Comparison of ENCODE assay signal across 8 cellular contexts in genomic region chr4:81471361-81472248, GRCh38. TPM values are rescaled to one million over a fixed set of nuclear protein-coding genes. Genes with fewer than 3 reads are reported as not detected.
DNase-seq lines count a peak whose midpoint lies in the region; ATAC-seq, FAIRE-seq and TF ChIP-seq lines count a peak whose summit lies in the region.

Gene RASGEF1B, minus strand, starts transcription at chr4:81471907. Its CDS starts 12,399 bp downstream, at chr4:81459508.

- BruUV-seq in endothelial cell of umbilical vein (replicated peaks; lab: Mats Ljungman, UMichigan), result no TSS peak

- H3K27ac ChIP-seq in CD8-positive, alpha-beta memory T cell (ENCODE audit: low read depth, low read length), result peak within 1 kb of the TSS; percentile 92
- H3K27ac ChIP-seq in HUES48 (ENCODE audit: low read depth, low read length), result peak within 1 kb of the TSS; percentile 91
- no peak within 1 kb of the TSS for H3K27ac ChIP-seq in endothelial cell of umbilical vein (ENCODE audit: insufficient read depth, low read depth, low read length)

- no peaks in the 10 kb centered on the region for H3K9me3 ChIP-seq in CD8-positive, alpha-beta memory T cell (ENCODE audit: low read length)
- no peaks in the 10 kb centered on the region for H3K9me3 ChIP-seq in HUES48 (ENCODE audit: control insufficient read depth, insufficient read depth, low read length)
- no peaks in the 10 kb centered on the region for H3K9me3 ChIP-seq in NT2/D1 (ENCODE audit: insufficient read depth, low read length)
- H3K9me3 ChIP-seq in endothelial cell of umbilical vein (replicated peaks; ENCODE audit: control insufficient read depth, insufficient read depth, low read length), result no peaks in the 10 kb centered on the region

- no peaks in the 10 kb centered on the region for H3K9me3 Mint-ChIP-seq in CD8-positive, alpha-beta memory T cell
- H3K9me3 Mint-ChIP-seq in mesothelial cell of epicardium, result no peaks in the 10 kb centered on the region

- H3K27me3 Mint-ChIP-seq in CD8-positive, alpha-beta memory T cell, result no peaks in the 10 kb centered on the region
- H3K27me3 Mint-ChIP-seq in mesothelial cell of epicardium (ENCODE audit: low read depth), result peaks cover 55% of the 10 kb centered on the region

- TF ChIP-seq POLR2A in endothelial cell of umbilical vein (IDR thresholded peaks at IDR 0.05; ENCODE audit: low read depth, low read length), result no peak

- FAIRE-seq in endothelial cell of umbilical vein (lab: Jason Lieb, UNC), result peak; percentile 77

- H3K27ac Mint-ChIP-seq in CD8-positive, alpha-beta memory T cell, result peak within 1 kb of the TSS; percentile 92 to 99 (median 98)
- peak within 1 kb of the TSS; percentile 94 for H3K27ac Mint-ChIP-seq in mesothelial cell of epicardium

- ATAC-seq in GM21381 (IDR thresholded peaks at IDR 0.05; ENCODE audit: unreplicated experiment), result peak; percentile 93

- peak within 1 kb of the TSS; percentile 90 to 97 (median 93) for H3K4me3 Mint-ChIP-seq in CD8-positive, alpha-beta memory T cell
- peak within 1 kb of the TSS; percentile 77 for H3K4me3 Mint-ChIP-seq in mesothelial cell of epicardium

- intact Hi-C loops in endothelial cell of umbilical vein (cut with micrococcal nuclease), result loop anchor here (10.0 kb wide), 1 partner anchor 273 kb away; no protein-coding TSS in a partner anchor

- H3K4me2 ChIP-seq in endothelial cell of umbilical vein (ENCODE audit: insufficient read depth, low read length), result peak within 1 kb of the TSS; percentile 65

- no peaks in the 10 kb centered on the region for H3K36me3 ChIP-seq in CD8-positive, alpha-beta memory T cell (ENCODE audit: insufficient read depth, low read length)
- H3K36me3 ChIP-seq in HUES48 (ENCODE audit: control insufficient read depth, insufficient read depth, low read length) (no peaks in the 10 kb centered on the region), NT2/D1 (ENCODE audit: insufficient read depth, insufficient read length, low read length) (no peaks in the 10 kb centered on the region), endothelial cell of umbilical vein (ENCODE audit: control insufficient read depth in 2 of 2, extremely low read depth in 1 of 2, insufficient read depth in 2 of 2, low read length in 2 of 2) (no peaks in the 10 kb centered on the region)

- H3K27me3 ChIP-seq in CD8-positive, alpha-beta memory T cell (ENCODE audit: insufficient read depth, low read length, poor library complexity, severe bottlenecking), result no peaks in the 10 kb centered on the region
- H3K27me3 ChIP-seq in HUES48 (ENCODE audit: control insufficient read depth, insufficient read depth, low read length), result peaks cover 23% of the 10 kb centered on the region
- peaks cover 16% of the 10 kb centered on the region for H3K27me3 ChIP-seq in NT2/D1 (ENCODE audit: insufficient read depth, insufficient read length)
- H3K27me3 ChIP-seq in endothelial cell of umbilical vein (ENCODE audit: control insufficient read depth in 2 of 2, insufficient read depth in 2 of 2, low read length in 2 of 2), result peaks cover 22 to 26% of the 10 kb centered on the region in 2 experiments

- POLR2A ChIA-PET in CD8-positive, alpha-beta memory T cell (lab: Charles Lee), result interaction anchor here (0.7 to 4.0 kb wide), 9 partner anchors 14 to 958 kb away, joined by 3 to 37 read pairs (median 5); no protein-coding TSS in a partner anchor
- POLR2A ChIA-PET in endothelial cell of umbilical vein (lab: Charles Lee), result no interaction called here

- DNase-seq in CD8-positive, alpha-beta memory T cell, result peak; percentile 90 to 98 (median 96)
- no peak for DNase-seq in NT2/D1 (ENCODE audit: low read depth, low spot score)
- DNase-seq in activated CD8-positive, alpha-beta memory T cell treated with anti-CD3 and anti-CD28 coated beads, Interleukin-2, amount 50 U/mL, for 4 hours, result peak; percentile 98
- DNase-seq in endothelial cell of umbilical vein (ENCODE audit: low read depth, low spot score), result peak; percentile 77
- DNase-seq in mesothelial cell of epicardium (ENCODE audit: low spot score in 2 of 2, unreplicated experiment in 2 of 2), result peak; percentile 77 to 88
- peak; percentile 90 to 97 for DNase-seq in stimulated activated CD8-positive, alpha-beta memory T cell treated with anti-CD3 and anti-CD28 coated beads, Interleukin-15, amount 100 ng/mL, for 4 hours (ENCODE audit: low read depth in 2 of 2)

- peak within 1 kb of the TSS; percentile 80 for H2AFZ ChIP-seq in endothelial cell of umbilical vein (ENCODE audit: low read depth, low read length)

- H3K4me3 ChIP-seq in CD8-positive, alpha-beta memory T cell (ENCODE audit: low read length), result peak within 1 kb of the TSS; percentile 92
- peak within 1 kb of the TSS; percentile 81 for H3K4me3 ChIP-seq in HUES48 (ENCODE audit: low read depth, low read length)
- H3K4me3 ChIP-seq in NT2/D1 (ENCODE audit: insufficient read length, low read depth), result peak within 1 kb of the TSS; percentile 62
- peak within 1 kb of the TSS; percentile 42 to 77 (median 66) for H3K4me3 ChIP-seq in endothelial cell of umbilical vein (replicated peaks in 1 of 3; ENCODE audit: insufficient read depth in 1 of 3, low read depth in 1 of 3, low read length in 3 of 3)

- peaks cover 34 to 46% (median 39%) of the 10 kb centered on the region in 3 donors for H3K4me1 Mint-ChIP-seq in CD8-positive, alpha-beta memory T cell
- peaks cover 38% of the 10 kb centered on the region for H3K4me1 Mint-ChIP-seq in mesothelial cell of epicardium

- H3K9me1 ChIP-seq in endothelial cell of umbilical vein (replicated peaks; ENCODE audit: control insufficient read depth, extremely low read depth, insufficient read depth, low read length), result no peaks in the 10 kb centered on the region

- H3K79me2 ChIP-seq in endothelial cell of umbilical vein (ENCODE audit: control insufficient read depth, insufficient read depth, low read length), result no peaks in the 10 kb centered on the region

- CTCF ChIA-PET in CD8-positive, alpha-beta memory T cell (lab: Charles Lee), result interaction anchor here (0.6 to 12.1 kb wide), 29 partner anchors 9 to 958 kb away, joined by 3 to 143 read pairs (median 3); no protein-coding TSS in a partner anchor
- CTCF ChIA-PET in endothelial cell of umbilical vein (lab: Charles Lee), result interaction anchor here (1.0 to 2.8 kb wide), 5 partner anchors 21 to 814 kb away, joined by 3 to 20 read pairs (median 6); no protein-coding TSS in a partner anchor

- no peaks in the 10 kb centered on the region for H4K20me1 ChIP-seq in endothelial cell of umbilical vein (replicated peaks; ENCODE audit: control insufficient read depth, extremely low read depth, insufficient read depth, low read length)

- peaks cover 24% of the 10 kb centered on the region for H3K4me1 ChIP-seq in CD8-positive, alpha-beta memory T cell (ENCODE audit: insufficient read depth, low read length)
- H3K4me1 ChIP-seq in HUES48 (ENCODE audit: control insufficient read depth, insufficient read depth, low read length) (peaks cover 23% of the 10 kb centered on the region), NT2/D1 (ENCODE audit: insufficient read depth, insufficient read length) (no peaks in the 10 kb centered on the region), endothelial cell of umbilical vein (ENCODE audit: control insufficient read depth, extremely low read depth, insufficient read depth, low read length) (peaks cover 9% of the 10 kb centered on the region)

- TF ChIP-seq CTCF in endothelial cell of umbilical vein (IDR thresholded peaks at IDR 0.05; ENCODE audit: extremely low read depth in 1 of 2, insufficient read depth in 1 of 2, low read depth in 1 of 2, low read length in 2 of 2), result no peak
- no peak for TF ChIP-seq CTCF in mesothelial cell of epicardium (IDR thresholded peaks at IDR 0.05; ENCODE audit: unreplicated experiment)

- peaks cover 0 to 11% (median 0%) of the 10 kb centered on the region in 3 donors for H3K36me3 Mint-ChIP-seq in CD8-positive, alpha-beta memory T cell
- no peaks in the 10 kb centered on the region for H3K36me3 Mint-ChIP-seq in mesothelial cell of epicardium

- H3K9ac ChIP-seq in HUES48 (ENCODE audit: low read depth, low read length) (peak within 1 kb of the TSS; percentile 50; the same call in 1 of the 2 replicates), NT2/D1 (ENCODE audit: insufficient read length, low read depth) (peak within 1 kb of the TSS; percentile 66), endothelial cell of umbilical vein (replicated peaks; ENCODE audit: extremely low read depth, insufficient read depth, low read length) (no peak within 1 kb of the TSS)

- dilution Hi-C loops in endothelial cell of umbilical vein (cut with MboI; ENCODE audit: extremely low pct_ligation_motif_present, low sequenced_read_pairs), result no loop called here

TF ChIP-seq in endothelial cell of umbilical vein, 7 proteins besides CTCF, POLR2A, EP300 and RAD21:
- no peak for TF ChIP-seq GATA2 (IDR thresholded peaks at IDR 0.05; ENCODE audit: insufficient read depth, insufficient read length, low read depth, low read length)
- TF ChIP-seq EZH2 (IDR thresholded peaks at IDR 0.05; ENCODE audit: borderline replicate concordance, low read depth, low read length, severe bottlenecking), result peak; percentile 26

RNA-seq across cellular contexts. Expression of gene RASGEF1B, which starts in this region (rescaled TPM):
- 1 to 10 TPM; 4.9 to 5.5 TPM for total RNA-seq in CD8-positive, alpha-beta memory T cell
- 6.1 TPM for polyA plus RNA-seq in CD8-positive, alpha-beta memory T cell
- total RNA-seq in endothelial cell of umbilical vein (not detected in 2 replicates), mesothelial cell of epicardium (6.8 to 7.2 TPM (median 7.2 TPM) in 3 replicates)
- not detected in 2 replicates for polyA plus RNA-seq in endothelial cell of umbilical vein
- not detected in 2 replicates for polyA plus RNA-seq in endothelial cell of umbilical vein (2011; cell fraction: cytosol; rRNA removed)
- polyA plus RNA-seq in endothelial cell of umbilical vein (2011; cell fraction: nucleus; rRNA removed), result 0.05 and 0.06 TPM in 2 replicates
- not detected in 2 replicates for polyA plus RNA-seq in endothelial cell of umbilical vein (2012)
- 0.04 TPM in 1 of 2 replicates, not detected in the other for polyA minus RNA-seq in endothelial cell of umbilical vein
- polyA minus RNA-seq in endothelial cell of umbilical vein (2011; cell fraction: cytosol; rRNA and poly(A)+ RNA removed), result not detected
- 1.2 TPM in 1 of 2 replicates, not detected in the other for polyA minus RNA-seq in endothelial cell of umbilical vein (2011; cell fraction: nucleus; rRNA and poly(A)+ RNA removed)
